15 cellular contexts compared by ENCODE assay signal in the genomic region with DNA sequence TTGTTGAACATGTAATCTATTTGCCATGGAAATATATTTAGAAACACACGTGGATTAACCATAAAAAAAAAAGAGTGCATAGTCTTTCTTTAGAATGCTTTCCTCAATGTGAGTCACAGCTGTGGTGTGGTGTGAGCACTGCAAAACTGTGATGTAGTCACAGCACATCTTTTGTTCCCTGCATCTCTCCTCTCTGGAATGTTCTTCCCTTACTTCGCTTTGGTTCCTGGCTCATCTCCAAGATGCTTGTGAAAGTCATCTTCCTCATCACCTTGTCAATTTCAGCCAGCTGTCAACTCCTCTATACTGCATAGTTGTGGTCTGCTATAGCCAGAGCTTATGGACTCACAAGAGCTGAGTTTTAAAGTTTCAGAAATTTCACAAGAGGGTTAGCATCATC.
DNase-seq lines count a peak whose midpoint lies in the region; ATAC-seq, FAIRE-seq and TF ChIP-seq lines count a peak whose summit lies in the region.
"Had no signal": no experiment of that assay in that cellular context is flagged by ENCODE, and none has a peak within 500 bp of the region (broad histone marks: within the 10 kb centered on the region; RNA-seq: fewer than 3 reads in every experiment).

No MANE protein-coding gene starts in this region.

- H3K9me1 ChIP-seq in endothelial cell of umbilical vein (replicated peaks; ENCODE audit: control insufficient read depth, extremely low read depth, insufficient read depth, low read length), result no peaks in the 10 kb centered on the region

- no peak for FAIRE-seq in endothelial cell of umbilical vein (lab: Jason Lieb, UNC)

- TF ChIP-seq CTCF in PC-9 (conservative IDR thresholded peaks at IDR 0.05) (no peak), endothelial cell of umbilical vein (IDR thresholded peaks at IDR 0.05; ENCODE audit: extremely low read depth in 1 of 2, insufficient read depth in 1 of 2, low read depth in 1 of 2, low read length in 2 of 2) (no peak)

- no peak overlapping the region for H3K4me3 ChIP-seq in PC-9
- no peak overlapping the region for H3K4me3 ChIP-seq in endothelial cell of umbilical vein (replicated peaks in 1 of 3; ENCODE audit: insufficient read depth in 1 of 3, low read depth in 1 of 3, low read length in 3 of 3)
- H3K4me3 ChIP-seq: right lobe of liver had no signal

- H3K9me2 ChIP-seq in PC-9 (ENCODE audit: insufficient read depth), result no peaks in the 10 kb centered on the region

- ATAC-seq in HG02885 (IDR thresholded peaks at IDR 0.05; ENCODE audit: poor library complexity, unreplicated experiment), result no peak
- no peak for ATAC-seq in GM21528 (IDR thresholded peaks at IDR 0.05; ENCODE audit: low FRiP score, unreplicated experiment)
- ATAC-seq: activated T-cell treated with anti-CD3 and anti-CD28 coated beads, Interleukin-2, amount 50 U/mL, for 4 hours; naive thymus-derived CD8-positive, alpha-beta T cell; right lobe of liver had no signal

- no peak overlapping the region for H3K9ac ChIP-seq in endothelial cell of umbilical vein (replicated peaks; ENCODE audit: extremely low read depth, insufficient read depth, low read length)

- no peaks in the 10 kb centered on the region for H3K79me2 ChIP-seq in PC-9 (ENCODE audit: low read depth)
- H3K79me2 ChIP-seq in endothelial cell of umbilical vein (ENCODE audit: control insufficient read depth, insufficient read depth, low read length), result no peaks in the 10 kb centered on the region

- H3K4me2 ChIP-seq in PC-9 (no peak overlapping the region), endothelial cell of umbilical vein (ENCODE audit: insufficient read depth, low read length) (no peak overlapping the region)

- BruUV-seq in PC-9 (replicated peaks; lab: Mats Ljungman, UMichigan) (no TSS peak), endothelial cell of umbilical vein (replicated peaks; lab: Mats Ljungman, UMichigan) (no TSS peak)

- TF ChIP-seq POLR2A in endothelial cell of umbilical vein (IDR thresholded peaks at IDR 0.05; ENCODE audit: low read depth, low read length), result no peak

- no peaks in the 10 kb centered on the region for H3K4me1 ChIP-seq in PC-9 (replicated peaks; ENCODE audit: insufficient read depth)
- no peaks in the 10 kb centered on the region for H3K4me1 ChIP-seq in endothelial cell of umbilical vein (ENCODE audit: control insufficient read depth, extremely low read depth, insufficient read depth, low read length)
- H3K4me1 ChIP-seq: right lobe of liver had no signal

- DNase-seq in GM04503 (ENCODE audit: low read depth) (peak; percentile 17), PC-9 (peak; percentile 3 to 38), endothelial cell of umbilical vein (ENCODE audit: low read depth, low spot score) (peak; percentile 22), non-pigmented ciliary epithelial cell (ENCODE audit: low read depth) (peak; percentile 79), NCI-H1417 (lab: John Stamatoyannopoulos, UW) (no peak), HUDEP-2 (lab: John Stamatoyannopoulos, UW; ENCODE audit: unreplicated experiment in 76 of 76) (no peak)
- DNase-seq: activated CD4-positive, CD25-positive, alpha-beta regulatory T cell; activated T-cell treated with anti-CD3 and anti-CD28 coated beads, Interleukin-2, amount 50 U/mL, for 4 hours; COR-L47; naive thymus-derived CD8-positive, alpha-beta T cell; NCI-H1105; NCI-H82; right lobe of liver had no signal

- H3K9me3 ChIP-seq in PC-9 (ENCODE audit: insufficient read depth, low read depth), result no peaks in the 10 kb centered on the region
- H3K9me3 ChIP-seq in endothelial cell of umbilical vein (replicated peaks; ENCODE audit: control insufficient read depth, insufficient read depth, low read length), result no peaks in the 10 kb centered on the region
- H3K9me3 ChIP-seq: right lobe of liver had no signal

- H3F3A ChIP-seq in PC-9 (ENCODE audit: insufficient read depth, low read depth), result no peaks in the 10 kb centered on the region

- H3K36me3 ChIP-seq in PC-9 (ENCODE audit: low read depth), result no peaks in the 10 kb centered on the region
- no peaks in the 10 kb centered on the region for H3K36me3 ChIP-seq in endothelial cell of umbilical vein (ENCODE audit: control insufficient read depth in 2 of 2, extremely low read depth in 1 of 2, insufficient read depth in 2 of 2, low read length in 2 of 2)
- H3K36me3 ChIP-seq: right lobe of liver had no signal

- H2AFZ ChIP-seq in PC-9 (no peak overlapping the region), endothelial cell of umbilical vein (ENCODE audit: low read depth, low read length) (no peak overlapping the region)

- dilution Hi-C loops in endothelial cell of umbilical vein (cut with MboI; ENCODE audit: extremely low pct_ligation_motif_present, low sequenced_read_pairs), result no loop called here

- intact Hi-C loops in PC-9 (cut with micrococcal nuclease; ENCODE audit: unreplicated experiment) (no loop called here), endothelial cell of umbilical vein (cut with micrococcal nuclease) (no loop called here)

- H3K27me3 ChIP-seq in PC-9 (ENCODE audit: insufficient read depth, low read depth) (peaks cover 10% of the 10 kb centered on the region), endothelial cell of umbilical vein (ENCODE audit: control insufficient read depth in 2 of 2, insufficient read depth in 2 of 2, low read length in 2 of 2) (no peaks in the 10 kb centered on the region)
- H3K27me3 ChIP-seq: right lobe of liver had no signal

- POLR2A ChIA-PET in PC-9 (lab: Charles Lee; ENCODE audit: unreplicated experiment), result no interaction called here
- POLR2A ChIA-PET in endothelial cell of umbilical vein (lab: Charles Lee), result no interaction called here

- CTCF ChIA-PET in PC-9 (lab: Charles Lee), result no interaction called here
- CTCF ChIA-PET in endothelial cell of umbilical vein (lab: Charles Lee), result no interaction called here

- H3K27ac ChIP-seq in PC-9 (no peak overlapping the region), endothelial cell of umbilical vein (ENCODE audit: insufficient read depth, low read depth, low read length) (no peak overlapping the region)
- H3K27ac ChIP-seq: right lobe of liver had no signal

- H4K20me1 ChIP-seq in PC-9 (ENCODE audit: insufficient read depth) (no peaks in the 10 kb centered on the region), endothelial cell of umbilical vein (replicated peaks; ENCODE audit: control insufficient read depth, extremely low read depth, insufficient read depth, low read length) (no peaks in the 10 kb centered on the region)

TF ChIP-seq in endothelial cell of umbilical vein, 7 proteins besides CTCF, POLR2A, EP300 and RAD21:
- TF ChIP-seq FOS (IDR thresholded peaks at IDR 0.05; ENCODE audit: borderline replicate concordance, insufficient read depth, low read length), result peak; percentile 26
- no peak for TF ChIP-seq POLR2AphosphoS5 (IDR thresholded peaks at IDR 0.05; ENCODE audit: insufficient read depth, low read depth, low read length)
TF ChIP-seq in endothelial cell of umbilical vein: peak in this region for 1.

Comparison
In these comparisons a context has a peak if more than half of its experiments do, and no peak if none do; other contexts are left out.
1. DNase-seq: peak in GM04503 (single experiment), PC-9 (2 of 2), endothelial cell of umbilical vein (single experiment) and non-pigmented ciliary epithelial cell (single experiment); none in NCI-H1417 (0 of 3) and HUDEP-2 (0 of 76).